In genomic region chr19:35882074-35882832, GRCh38 we compare ENCODE assay signal across 9 cellular contexts. TPM values are rescaled to one million over a fixed set of nuclear protein-coding genes. Genes with fewer than 3 reads are reported as not detected.
DNase-seq lines count a peak whose midpoint lies in the region; ATAC-seq and TF ChIP-seq lines count a peak whose summit lies in the region.
"Had no signal": no experiment of that assay in that cellular context is flagged by ENCODE, and none has a peak within 500 bp of the region (broad histone marks: within the 10 kb centered on the region; RNA-seq: fewer than 3 reads in every experiment).

No MANE protein-coding gene starts in this region.

- no peaks in the 10 kb centered on the region for H3K9me2 ChIP-seq in OCI-LY1 (ENCODE audit: low read depth, low read length)

- peaks cover 4% of the 10 kb centered on the region; the same call in 1 of the 2 replicates for H3F3A ChIP-seq in OCI-LY1 (ENCODE audit: insufficient read depth, low read length)

- peak overlapping the region; percentile 34; the same call in 1 of the 2 replicates for H3K9ac ChIP-seq in OCI-LY1 (ENCODE audit: low read length)

- peak; percentile 37 for DNase-seq in activated CD4-positive, alpha-beta memory T cell treated with anti-CD3 and anti-CD28 coated beads, Interleukin-2, amount 10 ng/mL, durations not matched to agents 7 days and 5 days
- no peak for DNase-seq in activated CD4-positive, alpha-beta memory T cell treated with anti-CD3 and anti-CD28 coated beads for 36 hours
- DNase-seq in KBM-7: peak; percentile 83
- no peak for DNase-seq in chondrocyte (ENCODE audit: low spot score)
- DNase-seq in lower lobe of right lung: no peak
- DNase-seq in MG63: no peak

- H3K9me3 Mint-ChIP-seq in activated CD4-positive, alpha-beta memory T cell treated with anti-CD3 and anti-CD28 coated beads, Interleukin-2, amount 10 ng/mL, durations not matched to agents 7 days and 5 days: no peaks in the 10 kb centered on the region
- no peaks in the 10 kb centered on the region for H3K9me3 Mint-ChIP-seq in activated CD4-positive, alpha-beta memory T cell treated with anti-CD3 and anti-CD28 coated beads for 36 hours
- no peaks in the 10 kb centered on the region for H3K9me3 Mint-ChIP-seq in chondrocyte (ENCODE audit: low read depth)

- no peaks in the 10 kb centered on the region for H4K20me1 ChIP-seq in OCI-LY1 (ENCODE audit: insufficient read depth, low read length)

- TF ChIP-seq CTCF in OCI-LY1 (IDR thresholded peaks at IDR 0.05; ENCODE audit: low read length): peak; percentile 47
- peak; percentile 83 for TF ChIP-seq CTCF in chondrocyte (IDR thresholded peaks at IDR 0.05)
- TF ChIP-seq CTCF in lower lobe of right lung (IDR thresholded peaks at IDR 0.05): peak; percentile 57

- H3K4me1 ChIP-seq in OCI-LY1 (ENCODE audit: insufficient read depth, low read length, severe bottlenecking): peaks cover 5% of the 10 kb centered on the region
- peaks cover 4% of the 10 kb centered on the region for H3K4me1 ChIP-seq in lower lobe of right lung

- no peak overlapping the region for H3K4me3 Mint-ChIP-seq in activated CD4-positive, alpha-beta memory T cell treated with anti-CD3 and anti-CD28 coated beads, Interleukin-2, amount 10 ng/mL, durations not matched to agents 7 days and 5 days
- no peak overlapping the region for H3K4me3 Mint-ChIP-seq in activated CD4-positive, alpha-beta memory T cell treated with anti-CD3 and anti-CD28 coated beads for 36 hours
- H3K4me3 Mint-ChIP-seq in chondrocyte (ENCODE audit: unreplicated experiment): no peak overlapping the region

- H3K4me3 ChIP-seq in OCI-LY1 (ENCODE audit: low read depth, low read length, poor library complexity, severe bottlenecking) (no peak overlapping the region), lower lobe of right lung (no peak overlapping the region), MG63 (no peak overlapping the region)

- 0 out of 2 replicates have a peak overlapping the region, but pooled peaks have one; percentile 25 for H2AFZ ChIP-seq in OCI-LY1 (ENCODE audit: low read length)

- no peak overlapping the region for H3K4me2 ChIP-seq in OCI-LY1 (ENCODE audit: low read length)

- in situ Hi-C loops in KBM-7 (cut with MboI; ENCODE audit: low pct_unique_long_range_greater_than_20kb, low sequenced_read_pairs): no loop called here

- H3K9me3 ChIP-seq in OCI-LY1 (ENCODE audit: low read length): no peaks in the 10 kb centered on the region
- H3K9me3 ChIP-seq in lower lobe of right lung: no peaks in the 10 kb centered on the region
- no peaks in the 10 kb centered on the region for H3K9me3 ChIP-seq in MG63

- H3K79me2 ChIP-seq in OCI-LY1 (ENCODE audit: insufficient read depth, low read length): no peaks in the 10 kb centered on the region

- H3K36me3 ChIP-seq in OCI-LY1 (ENCODE audit: insufficient read depth, low read length) (peaks cover 5% of the 10 kb centered on the region; the same call in 1 of the 2 replicates), lower lobe of right lung (no peaks in the 10 kb centered on the region), MG63 (no peaks in the 10 kb centered on the region)

- CTCF ChIA-PET in activated CD4-positive, alpha-beta memory T cell treated with anti-CD3 and anti-CD28 coated beads, Interleukin-2, amount 10 ng/mL, durations not matched to agents 7 days and 5 days (lab: Charles Lee): interaction anchor here (0.9 to 7.3 kb wide), 11 partner anchors 10 to 192 kb away, joined by 3 to 120 read pairs (median 4); partner anchors contain the start of genes ALKBH6 and THAP8
- CTCF ChIA-PET in activated CD4-positive, alpha-beta memory T cell treated with anti-CD3 and anti-CD28 coated beads for 36 hours (lab: Charles Lee): interaction anchor here (0.9 to 4.1 kb wide), 11 partner anchors 9 to 186 kb away, joined by 3 to 57 read pairs (median 4); no protein-coding TSS in a partner anchor

- H3K4me1 Mint-ChIP-seq in activated CD4-positive, alpha-beta memory T cell treated with anti-CD3 and anti-CD28 coated beads, Interleukin-2, amount 10 ng/mL, durations not matched to agents 7 days and 5 days: peaks cover 12% of the 10 kb centered on the region
- H3K4me1 Mint-ChIP-seq in activated CD4-positive, alpha-beta memory T cell treated with anti-CD3 and anti-CD28 coated beads for 36 hours (ENCODE audit: low read depth): peaks cover 6% of the 10 kb centered on the region
- H3K4me1 Mint-ChIP-seq in chondrocyte (ENCODE audit: low read depth): peaks cover 6% of the 10 kb centered on the region

- POLR2A ChIA-PET in activated CD4-positive, alpha-beta memory T cell treated with anti-CD3 and anti-CD28 coated beads, Interleukin-2, amount 10 ng/mL, durations not matched to agents 7 days and 5 days (lab: Charles Lee): interaction anchor here (1.1 to 4.9 kb wide), 6 partner anchors 10 to 49 kb away, joined by 3 to 38 read pairs (median 6); partner anchors contain the start of gene NFKBID
- POLR2A ChIA-PET in activated CD4-positive, alpha-beta memory T cell treated with anti-CD3 and anti-CD28 coated beads for 36 hours (lab: Charles Lee): interaction anchor here (1.8 kb wide), 1 partner anchor 48 kb away, joined by 7 read pairs; no protein-coding TSS in a partner anchor

- peaks cover 15% of the 10 kb centered on the region for H3K27me3 Mint-ChIP-seq in activated CD4-positive, alpha-beta memory T cell treated with anti-CD3 and anti-CD28 coated beads, Interleukin-2, amount 10 ng/mL, durations not matched to agents 7 days and 5 days
- H3K27me3 Mint-ChIP-seq in activated CD4-positive, alpha-beta memory T cell treated with anti-CD3 and anti-CD28 coated beads for 36 hours: peaks cover 14% of the 10 kb centered on the region
- H3K27me3 Mint-ChIP-seq in chondrocyte (ENCODE audit: low read depth): no peaks in the 10 kb centered on the region

- peaks cover 15% of the 10 kb centered on the region for H3K36me3 Mint-ChIP-seq in activated CD4-positive, alpha-beta memory T cell treated with anti-CD3 and anti-CD28 coated beads, Interleukin-2, amount 10 ng/mL, durations not matched to agents 7 days and 5 days (ENCODE audit: low read depth)
- H3K36me3 Mint-ChIP-seq in activated CD4-positive, alpha-beta memory T cell treated with anti-CD3 and anti-CD28 coated beads for 36 hours: peaks cover 5% of the 10 kb centered on the region
- peaks cover 3% of the 10 kb centered on the region for H3K36me3 Mint-ChIP-seq in chondrocyte (ENCODE audit: low read depth)

- H3K27ac ChIP-seq in OCI-LY1 (ENCODE audit: low read depth, low read length, poor library complexity, severe bottlenecking) (no peak overlapping the region), lower lobe of right lung (no peak overlapping the region)

- intact Hi-C loops in activated CD4-positive, alpha-beta memory T cell treated with anti-CD3 and anti-CD28 coated beads for 36 hours (cut with micrococcal nuclease): loop anchor here (1.0 kb wide), 1 partner anchor 49 kb away; no protein-coding TSS in a partner anchor
- intact Hi-C loops in lower lobe of right lung (cut with DNase I): loop anchor here (5.0 kb wide), 1 partner anchor 50 kb away; no protein-coding TSS in a partner anchor

- H3K27me3 ChIP-seq in OCI-LY1 (ENCODE audit: insufficient read depth, low read length): no peaks in the 10 kb centered on the region
- peaks cover 8% of the 10 kb centered on the region for H3K27me3 ChIP-seq in lower lobe of right lung (ENCODE audit: low read depth)
- no peaks in the 10 kb centered on the region for H3K27me3 ChIP-seq in MG63

- no peak overlapping the region for H3K27ac Mint-ChIP-seq in activated CD4-positive, alpha-beta memory T cell treated with anti-CD3 and anti-CD28 coated beads, Interleukin-2, amount 10 ng/mL, durations not matched to agents 7 days and 5 days
- H3K27ac Mint-ChIP-seq in activated CD4-positive, alpha-beta memory T cell treated with anti-CD3 and anti-CD28 coated beads for 36 hours: no peak overlapping the region
- no peak overlapping the region for H3K27ac Mint-ChIP-seq in chondrocyte (ENCODE audit: unreplicated experiment)

- peak; percentile 58 to 60 for ATAC-seq in lower lobe of right lung
- no peak for ATAC-seq in HG03045 (IDR thresholded peaks at IDR 0.05; ENCODE audit: unreplicated experiment)

RNA-seq across cellular contexts. Expression of gene APLP1, which starts 13.9 kb away (rescaled TPM):
- total RNA-seq in activated CD4-positive, alpha-beta memory T cell treated with anti-CD3 and anti-CD28 coated beads, Interleukin-2, amount 10 ng/mL, durations not matched to agents 7 days and 5 days: 1 to 10 TPM in 1 of 2 experiments, under 1 TPM in 1; 0.76 to 1.1 TPM
- total RNA-seq in activated CD4-positive, alpha-beta memory T cell treated with anti-CD3 and anti-CD28 coated beads for 36 hours: 1 to 10 TPM; 1.2 to 2.6 TPM
- total RNA-seq in chondrocyte (31.7 to 76.4 TPM (median 66.8 TPM) in 3 replicates), lower lobe of right lung (2.1 TPM)
- 19.1 and 32.5 TPM in 2 replicates for total RNA-seq in MG63 (2014; rRNA removed; shearing (Covaris generic); ENCODE audit: low replicate concordance)

RNA-seq across cellular contexts. Expression of gene NFKBID, which starts 18.1 kb away (rescaled TPM):
- total RNA-seq in activated CD4-positive, alpha-beta memory T cell treated with anti-CD3 and anti-CD28 coated beads, Interleukin-2, amount 10 ng/mL, durations not matched to agents 7 days and 5 days: 10 to 100 TPM; 36.3 to 40.3 TPM
- 10 to 100 TPM; 66.7 to 70.9 TPM for total RNA-seq in activated CD4-positive, alpha-beta memory T cell treated with anti-CD3 and anti-CD28 coated beads for 36 hours
- total RNA-seq in chondrocyte: 4.4 to 5.0 TPM (median 4.4 TPM) in 3 replicates
- 17.2 TPM for total RNA-seq in lower lobe of right lung
- 0.81 and 2.1 TPM in 2 replicates for total RNA-seq in MG63 (2014; rRNA removed; shearing (Covaris generic); ENCODE audit: low replicate concordance)

RNA-seq across cellular contexts. Expression of gene HCST, which starts 20.1 kb away (rescaled TPM):
- total RNA-seq in activated CD4-positive, alpha-beta memory T cell treated with anti-CD3 and anti-CD28 coated beads, Interleukin-2, amount 10 ng/mL, durations not matched to agents 7 days and 5 days: 100 to 1,000 TPM; 204 to 218 TPM
- total RNA-seq in activated CD4-positive, alpha-beta memory T cell treated with anti-CD3 and anti-CD28 coated beads for 36 hours: 10 to 100 TPM; 50.7 to 52.9 TPM
- total RNA-seq in chondrocyte (0.50 to 1.0 TPM in 2 of 3 replicates, not detected in the other), lower lobe of right lung (43.3 TPM)
- not detected in 2 replicates for total RNA-seq in MG63 (2014; rRNA removed; shearing (Covaris generic); ENCODE audit: low replicate concordance)

RNA-seq across cellular contexts. Expression of gene KIRREL2, which starts 25.5 kb away (rescaled TPM):
- total RNA-seq in activated CD4-positive, alpha-beta memory T cell treated with anti-CD3 and anti-CD28 coated beads, Interleukin-2, amount 10 ng/mL, durations not matched to agents 7 days and 5 days: under 1 TPM; 0.55 to 0.58 TPM
- under 1 TPM; 0.78 to 0.92 TPM for total RNA-seq in activated CD4-positive, alpha-beta memory T cell treated with anti-CD3 and anti-CD28 coated beads for 36 hours
- total RNA-seq in chondrocyte (0.22 TPM in 1 of 3 replicates, not detected in the others), lower lobe of right lung (0.12 TPM)
- 0.15 and 0.43 TPM in 2 replicates for total RNA-seq in MG63 (2014; rRNA removed; shearing (Covaris generic); ENCODE audit: low replicate concordance)
- total RNA-seq: subcutaneous adipose tissue had no signal

RNA-seq across cellular contexts. Expression of gene TYROBP, which starts 25.8 kb away (rescaled TPM):
- 1 to 10 TPM in 1 of 2 experiments, under 1 TPM in 1; 0.58 to 1.1 TPM for total RNA-seq in activated CD4-positive, alpha-beta memory T cell treated with anti-CD3 and anti-CD28 coated beads, Interleukin-2, amount 10 ng/mL, durations not matched to agents 7 days and 5 days
- total RNA-seq in activated CD4-positive, alpha-beta memory T cell treated with anti-CD3 and anti-CD28 coated beads for 36 hours: not detected
- total RNA-seq in chondrocyte (not detected in 3 replicates), lower lobe of right lung (460 TPM)
- total RNA-seq in MG63 (2014; rRNA removed; shearing (Covaris generic); ENCODE audit: low replicate concordance): not detected in 2 replicates

Comparison
In these comparisons a context has a peak if more than half of its experiments do, and no peak if none do; other contexts are left out.
1. DNase-seq: peak in activated CD4-positive, alpha-beta memory T cell treated with anti-CD3 and anti-CD28 coated beads, Interleukin-2, amount 10 ng/mL, durations not matched to agents 7 days and 5 days (single experiment) and KBM-7 (single experiment); none in activated CD4-positive, alpha-beta memory T cell treated with anti-CD3 and anti-CD28 coated beads for 36 hours (single experiment), chondrocyte (single experiment), lower lobe of right lung (single experiment) and MG63 (single experiment).
2. RNA of gene HCST, which starts 20.1 kb away (total RNA-seq): 204 to 218 TPM in activated CD4-positive, alpha-beta memory T cell treated with anti-CD3 and anti-CD28 coated beads, Interleukin-2, amount 10 ng/mL, durations not matched to agents 7 days and 5 days, 50.7 to 52.9 TPM in activated CD4-positive, alpha-beta memory T cell treated with anti-CD3 and anti-CD28 coated beads for 36 hours and 43.3 TPM in lower lobe of right lung (single experiment); 0.50 to 1.0 TPM in chondrocyte and not detected in MG63; every median in the first group is over 10 times any median in the second.
3. Peak in every context shown above with its lines, with median percentiles within 50 percentile points of each other: CTCF ChIP-seq.